Comparison of ENCODE assay signal across 25 cellular contexts in the genomic region with DNA sequence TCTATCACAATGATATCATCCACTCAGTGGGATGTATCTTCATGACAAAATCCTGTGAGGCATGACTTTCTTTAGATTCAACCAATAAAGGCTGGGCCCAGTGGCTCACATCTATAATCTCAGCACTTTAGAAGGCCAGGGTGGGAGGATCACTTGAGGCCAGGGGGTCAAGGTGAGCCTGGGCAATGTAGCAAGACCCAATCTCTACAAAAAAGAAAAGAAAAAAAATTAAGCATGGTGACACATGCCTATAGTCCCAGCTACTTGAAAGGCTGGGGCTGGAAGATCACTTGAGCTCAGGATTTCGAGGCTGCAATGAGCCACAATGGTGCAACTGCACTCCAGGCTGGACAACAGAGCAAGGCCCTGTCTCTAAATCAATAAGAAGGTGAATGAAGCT.
"Had no signal": no experiment of that assay in that cellular context is flagged by ENCODE, and none has a peak within 500 bp of the region (broad histone marks: within the 10 kb centered on the region; RNA-seq: fewer than 3 reads in every experiment).

No MANE protein-coding gene starts in this region.

- H3K27ac ChIP-seq: HL-60, SJSA1, SK-N-MC had no signal

- H3K9me3 ChIP-seq: MG63, SJSA1 had no signal

- DNase-seq: Karpas-422, KG1, MG63, NCI-H1092, NCI-H1105 treated with DMSO at 0.1 percent for 48 hours, NCI-H1417 treated with DMSO at 0.1 percent for 48 hours, NCI-H146, NCI-H1694 treated with DMSO at 0.1 percent for 48 hours, NCI-H1930, NCI-H2081, NCI-H2107, NCI-H2227 treated with DMSO at 0.1 percent for 48 hours, NCI-H446, NCI-H510A, NCI-H524 treated with DMSO at 0.1 percent for 48 hours, NCI-H69, NCI-H774, Right ventricle myocardium superior, RPMI8226, SIG-M5 had no signal

- FAIRE-seq: HTR-8/SVneo, RCC 7860 had no signal

- H3K4me3 ChIP-seq: MG63, SJSA1, SK-N-MC had no signal

- H3K27me3 ChIP-seq: MG63, SJSA1 had no signal

- H3K36me3 ChIP-seq: MG63, SJSA1 had no signal
